8 cellular contexts compared by ENCODE assay signal in genomic region chr12:11958216-11959091, GRCh38.
DNase-seq lines count a peak whose midpoint lies in the region; ATAC-seq, FAIRE-seq and TF ChIP-seq lines count a peak whose summit lies in the region.

No MANE protein-coding gene starts in this region.

- H3K27me3 ChIP-seq in gastroesophageal sphincter, result no peaks in the 10 kb centered on the region

- TF ChIP-seq EP300 in gastroesophageal sphincter (IDR thresholded peaks at IDR 0.05), result no peak

- TF ChIP-seq CTCF in gastroesophageal sphincter (IDR thresholded peaks at IDR 0.05) (no peak), kidney (IDR thresholded peaks at IDR 0.05; ENCODE audit: borderline replicate concordance, extremely low read depth, insufficient read depth) (no peak)

- H3K27ac ChIP-seq in epithelial cell of prostate (peak overlapping the region; percentile 87), gastroesophageal sphincter (no peak overlapping the region), kidney (ENCODE audit: low read depth in 2 of 2, low read length in 2 of 2) (no peak overlapping the region)

- 76 to 79% methylated on average over 6 to 8 of the region's 9 CpGs for WGBS in gastroesophageal sphincter (ENCODE audit: low coverage in 1 of 2), 2 donors

- H3K9ac ChIP-seq in kidney (ENCODE audit: low read length in 2 of 2), result no peak overlapping the region

- H3K4me1 ChIP-seq in gastroesophageal sphincter (no peaks in the 10 kb centered on the region), kidney (ENCODE audit: control insufficient read depth in 1 of 2, insufficient read depth in 1 of 2, low read depth in 1 of 2, low read length in 2 of 2) (no peaks in the 10 kb centered on the region)

- no peak overlapping the region for H3K4me3 ChIP-seq in gastroesophageal sphincter
- no peak overlapping the region for H3K4me3 ChIP-seq in kidney (ENCODE audit: low read length in 2 of 2)

- intact Hi-C loops in kidney (cut with DNase I), result no loop called here

- no peak for FAIRE-seq in kidney (lab: Jason Lieb, UNC)

- H3K9me3 ChIP-seq in gastroesophageal sphincter (no peaks in the 10 kb centered on the region), kidney (ENCODE audit: control insufficient read depth in 1 of 2, low read length in 2 of 2) (no peaks in the 10 kb centered on the region)

- no peak for TF ChIP-seq POLR2A in gastroesophageal sphincter (IDR thresholded peaks at IDR 0.05)

- peak; percentile 76 for DNase-seq in activated CD8-positive, alpha-beta memory T cell treated with anti-CD3 and anti-CD28 coated beads for 24 hours
- DNase-seq in activated CD8-positive, alpha-beta memory T cell treated with anti-CD3 and anti-CD28 coated beads, Interleukin-2, amount 50 U/mL, for 4 hours, result no peak
- peak; percentile 32 for DNase-seq in T1000 (lab: John Stamatoyannopoulos, UW)
- peak; percentile 87 for DNase-seq in epithelial cell of prostate (ENCODE audit: low read depth, low spot score)
- peak; percentile 27 for DNase-seq in stimulated activated CD8-positive, alpha-beta memory T cell treated with anti-CD3 and anti-CD28 coated beads, Interleukin-12 subunit alpha, Interleukin-12 subunit beta, amount 100 ng/mL, for 24 hours (ENCODE audit: extremely low read depth)
- no peak for DNase-seq in kidney
- no peak for DNase-seq in NOMO-1 treated with DMSO at 0.1 percent for 48 hours (lab: John Stamatoyannopoulos, UW; ENCODE audit: unreplicated experiment)

- no peak for ATAC-seq in gastroesophageal sphincter

- H3K36me3 ChIP-seq in gastroesophageal sphincter (no peaks in the 10 kb centered on the region), kidney (ENCODE audit: control insufficient read depth in 1 of 2, insufficient read depth in 2 of 2, low read length in 2 of 2) (no peaks in the 10 kb centered on the region)

Comparison
In these comparisons a context has a peak if more than half of its experiments do, and no peak if none do; other contexts are left out.
1. DNase-seq: peak in activated CD8-positive, alpha-beta memory T cell treated with anti-CD3 and anti-CD28 coated beads for 24 hours (single experiment), T1000 (single experiment), epithelial cell of prostate (single experiment) and stimulated activated CD8-positive, alpha-beta memory T cell treated with anti-CD3 and anti-CD28 coated beads, Interleukin-12 subunit alpha, Interleukin-12 subunit beta, amount 100 ng/mL, for 24 hours (single experiment); none in activated CD8-positive, alpha-beta memory T cell treated with anti-CD3 and anti-CD28 coated beads, Interleukin-2, amount 50 U/mL, for 4 hours (single experiment), kidney (single experiment) and NOMO-1 treated with DMSO at 0.1 percent for 48 hours (single experiment).